1 cellular context compared by ENCODE assay signal in genomic region chr16:76539609-76540008, GRCh38.
TF ChIP-seq lines count a peak whose summit lies in the region.

No MANE protein-coding gene starts in this region.

TF ChIP-seq in HepG2, 621 proteins besides CTCF, POLR2A, EP300 and RAD21 (continued from another document):
- TF ChIP-seq, protein P1, sequence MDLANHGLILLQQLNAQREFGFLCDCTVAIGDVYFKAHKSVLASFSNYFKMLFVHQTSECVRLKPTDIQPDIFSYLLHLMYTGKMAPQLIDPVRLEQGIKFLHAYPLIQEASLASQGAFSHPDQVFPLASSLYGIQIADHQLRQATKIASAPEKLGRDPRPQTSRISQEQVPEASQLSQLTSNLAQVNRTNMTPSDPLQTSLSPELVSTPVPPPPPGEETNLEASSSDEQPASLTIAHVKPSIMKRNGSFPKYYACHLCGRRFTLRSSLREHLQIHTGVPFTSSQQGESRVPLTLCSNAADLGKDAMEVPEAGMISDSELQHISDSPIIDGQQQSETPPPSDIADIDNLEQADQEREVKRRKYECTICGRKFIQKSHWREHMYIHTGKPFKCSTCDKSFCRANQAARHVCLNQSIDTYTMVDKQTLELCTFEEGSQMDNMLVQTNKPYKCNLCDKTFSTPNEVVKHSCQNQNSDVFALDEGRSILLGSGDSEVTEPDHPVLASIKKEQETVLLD (CRISPR knock-in tag; IDR thresholded peaks at IDR 0.05; ENCODE audit: low read depth), result no peak
- no peak for TF ChIP-seq ZNF543 (CRISPR knock-in tag; IDR thresholded peaks at IDR 0.05)
- no peak for TF ChIP-seq ZNF607 (CRISPR knock-in tag; IDR thresholded peaks at IDR 0.05; ENCODE audit: borderline replicate concordance)
- no peak for TF ChIP-seq ZNF781 (CRISPR knock-in tag; IDR thresholded peaks at IDR 0.05; ENCODE audit: borderline replicate concordance, not compliant biosample characterization)
- TF ChIP-seq MBNL3 (CRISPR knock-in tag; conservative IDR thresholded peaks at IDR 0.05), result no peak
- TF ChIP-seq ZNF598 (CRISPR knock-in tag; IDR thresholded peaks at IDR 0.05; ENCODE audit: borderline replicate concordance), result no peak
- no peak for TF ChIP-seq ZNF652 (CRISPR knock-in tag; IDR thresholded peaks at IDR 0.05; ENCODE audit: borderline replicate concordance, low read depth)
